In genomic region chr2:3616435-3617197, GRCh38 we compare ENCODE assay signal across 1 cellular context.
TF ChIP-seq lines count a peak whose summit lies in the region.

No MANE protein-coding gene starts in this region.

TF ChIP-seq in HepG2, 621 proteins besides CTCF, POLR2A, EP300 and RAD21:
- peak; percentile 73 to 81 for TF ChIP-seq MAFK (conservative IDR thresholded peaks at IDR 0.05 in 1 of 2, IDR thresholded peaks at IDR 0.05 in 1 of 2; ENCODE audit: low read length in 2 of 2)
- peak; percentile 68 for TF ChIP-seq MAFF (IDR thresholded peaks at IDR 0.05; ENCODE audit: low read depth, low read length)
